Comparison of ENCODE assay signal across 1 cellular context in the genomic region with DNA sequence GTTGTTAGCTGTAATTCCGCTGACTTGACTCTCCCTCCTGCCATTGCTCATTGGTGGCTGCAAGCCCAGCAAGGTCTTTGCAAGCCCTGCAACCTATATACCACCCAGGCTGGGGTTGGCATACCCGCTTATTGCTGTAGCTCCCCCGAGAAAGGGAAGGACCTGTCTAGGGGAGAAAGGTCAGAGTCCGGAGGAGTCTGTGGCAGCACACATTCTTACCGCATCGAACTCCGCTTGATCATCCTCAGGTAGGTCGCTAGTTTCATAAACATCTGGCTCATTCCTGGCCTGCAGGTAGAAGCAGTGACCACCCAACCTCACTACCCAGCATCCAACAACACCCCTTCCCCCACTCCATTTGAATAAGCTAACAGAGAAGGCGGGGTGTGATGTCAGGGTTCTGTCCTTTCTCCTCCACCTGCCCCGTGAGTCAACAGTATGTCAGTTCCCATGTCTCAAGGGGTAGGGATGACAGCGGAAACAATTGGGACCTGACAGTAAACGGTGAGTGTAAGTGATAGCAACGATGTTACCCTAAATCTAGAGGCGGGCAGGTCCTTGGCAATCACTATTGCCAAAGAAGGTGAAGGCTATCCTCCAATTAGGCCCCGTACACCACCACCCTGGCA.
TF ChIP-seq lines count a peak whose summit lies in the region.

No MANE protein-coding gene starts in this region.

TF ChIP-seq in liver, 16 proteins besides CTCF, POLR2A, EP300 and RAD21 (continued from another document):
- TF ChIP-seq GABPA (IDR thresholded peaks at IDR 0.05 in 1 of 2, conservative IDR thresholded peaks at IDR 0.05 in 1 of 2) (no peak), REST (IDR thresholded peaks at IDR 0.05) (no peak), EGR1 (IDR thresholded peaks at IDR 0.05; ENCODE audit: low read depth in 2 of 2) (no peak), HNF4G (IDR thresholded peaks at IDR 0.05) (no peak), TAF1 (conservative IDR thresholded peaks at IDR 0.05) (no peak), RXRA (IDR thresholded peaks at IDR 0.05) (no peak)
TF ChIP-seq in liver: peak in this region for 0.
